In the genomic region with DNA sequence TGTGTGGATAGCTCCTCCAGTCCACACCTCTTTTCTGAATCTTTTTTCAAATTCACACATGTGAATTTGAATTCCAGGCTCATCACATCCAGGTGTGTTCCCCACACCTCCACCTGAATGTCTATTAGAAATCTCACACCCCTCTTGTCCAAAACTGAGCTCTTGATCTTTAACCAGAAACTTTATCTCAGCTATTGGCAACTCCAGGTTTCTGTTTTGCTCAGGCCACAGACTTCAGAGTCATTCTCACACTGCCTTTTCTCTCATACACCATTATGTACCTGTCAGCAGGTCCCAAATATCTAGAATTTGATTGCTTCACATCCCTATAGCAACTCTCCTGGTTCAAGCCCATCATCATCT, we compare ENCODE assay signal across 11 cellular contexts. TPM values are rescaled to one million over a fixed set of nuclear protein-coding genes. Genes with fewer than 3 reads are reported as not detected.
DNase-seq lines count a peak whose midpoint lies in the region; ATAC-seq and TF ChIP-seq lines count a peak whose summit lies in the region.
"Had no signal": no experiment of that assay in that cellular context is flagged by ENCODE, and none has a peak within 500 bp of the region (broad histone marks: within the 10 kb centered on the region; RNA-seq: fewer than 3 reads in every experiment).

No MANE protein-coding gene starts in this region.

- H3K4me3 ChIP-seq in HL-60 (replicated peaks; ENCODE audit: insufficient read depth, low read length) = no peak overlapping the region
- no peak overlapping the region for H3K4me3 ChIP-seq in CD4-positive, alpha-beta memory T cell (ENCODE audit: low read length in 2 of 2)

- H3K36me3 Mint-ChIP-seq in activated CD4-positive, alpha-beta T cell treated with anti-CD3 and anti-CD28 coated beads for 36 hours (ENCODE audit: low read depth) = no peaks in the 10 kb centered on the region
- H3K36me3 Mint-ChIP-seq in stimulated activated naive B cell treated with anti-CD40 and anti-IgM and Interleukin-4, amounts not matched to agents 10 μg/mL and 1 μg/mL and 100 μg/mL, for 72 hours = peaks cover 13 to 29% of the 10 kb centered on the region in 2 donors
- H3K36me3 Mint-ChIP-seq in activated naive CD8-positive, alpha-beta T cell treated with anti-CD3 and anti-CD28 coated beads, Interleukin-2, amount 50 U/mL, for 24 hours (ENCODE audit: low read depth) = no peaks in the 10 kb centered on the region
- H3K36me3 Mint-ChIP-seq in CD4-positive, alpha-beta memory T cell = no peaks in the 10 kb centered on the region

- peaks cover 2% of the 10 kb centered on the region for H3K27me3 Mint-ChIP-seq in activated CD4-positive, alpha-beta T cell treated with anti-CD3 and anti-CD28 coated beads for 36 hours
- no peaks in the 10 kb centered on the region for H3K27me3 Mint-ChIP-seq in stimulated activated naive B cell treated with anti-CD40 and anti-IgM and Interleukin-4, amounts not matched to agents 10 μg/mL and 1 μg/mL and 100 μg/mL, for 72 hours
- H3K27me3 Mint-ChIP-seq in activated naive CD8-positive, alpha-beta T cell treated with anti-CD3 and anti-CD28 coated beads, Interleukin-2, amount 50 U/mL, for 24 hours = no peaks in the 10 kb centered on the region
- no peaks in the 10 kb centered on the region for H3K27me3 Mint-ChIP-seq in CD4-positive, alpha-beta memory T cell

- intact Hi-C loops in activated CD4-positive, alpha-beta T cell treated with anti-CD3 and anti-CD28 coated beads for 36 hours (cut with DNase I, micrococcal nuclease) = no loop called here
- intact Hi-C loops in CD4-positive, alpha-beta memory T cell (cut with micrococcal nuclease) = no loop called here

- H3K27ac ChIP-seq in HL-60 (replicated peaks) = peak overlapping the region; percentile 69
- no peak overlapping the region for H3K27ac ChIP-seq in CD4-positive, alpha-beta memory T cell (ENCODE audit: low read depth, low read length)
- H3K27ac ChIP-seq: brain microvascular endothelial cell had no signal

- H3K27me3 ChIP-seq in HL-60 (ENCODE audit: insufficient read depth, poor library complexity, severe bottlenecking) = no peaks in the 10 kb centered on the region
- H3K27me3 ChIP-seq in CD4-positive, alpha-beta memory T cell (ENCODE audit: insufficient read depth, low read length) = no peaks in the 10 kb centered on the region
- H3K27me3 ChIP-seq: brain microvascular endothelial cell had no signal

- POLR2A ChIA-PET in activated CD4-positive, alpha-beta T cell treated with anti-CD3 and anti-CD28 coated beads for 36 hours (lab: Charles Lee) = no interaction called here
- POLR2A ChIA-PET in CD4-positive, alpha-beta memory T cell (lab: Charles Lee; ENCODE audit: partially characterized antibody) = no interaction called here

- H3K9me3 Mint-ChIP-seq in activated CD4-positive, alpha-beta T cell treated with anti-CD3 and anti-CD28 coated beads for 36 hours (ENCODE audit: low read depth) = no peaks in the 10 kb centered on the region
- no peaks in the 10 kb centered on the region for H3K9me3 Mint-ChIP-seq in stimulated activated naive B cell treated with anti-CD40 and anti-IgM and Interleukin-4, amounts not matched to agents 10 μg/mL and 1 μg/mL and 100 μg/mL, for 72 hours
- H3K9me3 Mint-ChIP-seq in activated naive CD8-positive, alpha-beta T cell treated with anti-CD3 and anti-CD28 coated beads, Interleukin-2, amount 50 U/mL, for 24 hours = no peaks in the 10 kb centered on the region
- no peaks in the 10 kb centered on the region for H3K9me3 Mint-ChIP-seq in CD4-positive, alpha-beta memory T cell

- CTCF ChIA-PET in activated CD4-positive, alpha-beta T cell treated with anti-CD3 and anti-CD28 coated beads for 36 hours (lab: Charles Lee) = no interaction called here
- CTCF ChIA-PET in CD4-positive, alpha-beta memory T cell (lab: Charles Lee; ENCODE audit: partially characterized antibody) = no interaction called here

- H3K4me1 ChIP-seq in CD4-positive, alpha-beta memory T cell (ENCODE audit: insufficient read depth, low read length) = no peaks in the 10 kb centered on the region

- H3K9me3 ChIP-seq in CD4-positive, alpha-beta memory T cell (ENCODE audit: control insufficient read depth in 1 of 2, low read length in 2 of 2) = no peaks in the 10 kb centered on the region

- H3K4me3 Mint-ChIP-seq in activated CD4-positive, alpha-beta T cell treated with anti-CD3 and anti-CD28 coated beads for 36 hours = no peak overlapping the region
- H3K4me3 Mint-ChIP-seq in stimulated activated naive B cell treated with anti-CD40 and anti-IgM and Interleukin-4, amounts not matched to agents 10 μg/mL and 1 μg/mL and 100 μg/mL, for 72 hours = no peak overlapping the region
- no peak overlapping the region for H3K4me3 Mint-ChIP-seq in activated naive CD8-positive, alpha-beta T cell treated with anti-CD3 and anti-CD28 coated beads, Interleukin-2, amount 50 U/mL, for 24 hours
- no peak overlapping the region for H3K4me3 Mint-ChIP-seq in CD4-positive, alpha-beta memory T cell

- TF ChIP-seq CTCF in HL-60 (IDR thresholded peaks at IDR 0.05; ENCODE audit: insufficient read depth, low read length) = no peak

- H3K27ac Mint-ChIP-seq in activated CD4-positive, alpha-beta T cell treated with anti-CD3 and anti-CD28 coated beads for 36 hours = no peak overlapping the region
- no peak overlapping the region for H3K27ac Mint-ChIP-seq in stimulated activated naive B cell treated with anti-CD40 and anti-IgM and Interleukin-4, amounts not matched to agents 10 μg/mL and 1 μg/mL and 100 μg/mL, for 72 hours
- no peak overlapping the region for H3K27ac Mint-ChIP-seq in activated naive CD8-positive, alpha-beta T cell treated with anti-CD3 and anti-CD28 coated beads, Interleukin-2, amount 50 U/mL, for 24 hours
- H3K27ac Mint-ChIP-seq in CD4-positive, alpha-beta memory T cell = no peak overlapping the region

- no peaks in the 10 kb centered on the region for H3K36me3 ChIP-seq in CD4-positive, alpha-beta memory T cell (ENCODE audit: insufficient read depth, low read length)

- no peak for DNase-seq in activated CD4-positive, alpha-beta T cell treated with anti-CD3 and anti-CD28 coated beads for 36 hours
- DNase-seq in activated CD4-positive, alpha-beta T cell treated with anti-CD3 and anti-CD28 coated beads for 48 hours = no peak
- DNase-seq in HL-60 (ENCODE audit: low read depth in 1 of 2, low spot score in 1 of 2) (no peak), NCI-H526 (lab: John Stamatoyannopoulos, UW) (no peak)
- no peak for DNase-seq in stimulated activated naive B cell treated with anti-CD40 and anti-IgM and Interleukin-4, amounts not matched to agents 10 μg/mL and 1 μg/mL and 100 μg/mL, for 72 hours
- no peak for DNase-seq in activated naive CD8-positive, alpha-beta T cell treated with anti-CD3 and anti-CD28 coated beads, Interleukin-2, amount 50 U/mL, for 24 hours
- no peak for DNase-seq in CD4-positive, alpha-beta memory T cell
- DNase-seq: 8988T; activated CD8-positive, alpha-beta memory T cell treated with anti-CD3 and anti-CD28 coated beads for 24 hours; brain microvascular endothelial cell had no signal

- peak; percentile 49 for ATAC-seq in activated CD4-positive, alpha-beta T cell treated with anti-CD3 and anti-CD28 coated beads for 36 hours
- ATAC-seq in HG02798 (IDR thresholded peaks at IDR 0.05; ENCODE audit: poor library complexity, unreplicated experiment) = peak; percentile 71
- ATAC-seq in stimulated activated naive B cell treated with anti-CD40 and anti-IgM and Interleukin-4, amounts not matched to agents 10 μg/mL and 1 μg/mL and 100 μg/mL, for 72 hours (replicated peaks) = peak; percentile 80 to 81
- ATAC-seq in activated naive CD8-positive, alpha-beta T cell treated with anti-CD3 and anti-CD28 coated beads, Interleukin-2, amount 50 U/mL, for 24 hours = no peak

- H3K4me1 Mint-ChIP-seq in activated CD4-positive, alpha-beta T cell treated with anti-CD3 and anti-CD28 coated beads for 36 hours = no peaks in the 10 kb centered on the region
- H3K4me1 Mint-ChIP-seq in stimulated activated naive B cell treated with anti-CD40 and anti-IgM and Interleukin-4, amounts not matched to agents 10 μg/mL and 1 μg/mL and 100 μg/mL, for 72 hours = peaks cover 27 to 30% of the 10 kb centered on the region in 2 donors
- H3K4me1 Mint-ChIP-seq in activated naive CD8-positive, alpha-beta T cell treated with anti-CD3 and anti-CD28 coated beads, Interleukin-2, amount 50 U/mL, for 24 hours = peaks cover 5% of the 10 kb centered on the region
- H3K4me1 Mint-ChIP-seq in CD4-positive, alpha-beta memory T cell = no peaks in the 10 kb centered on the region

RNA-seq across cellular contexts. Expression of a gene that starts 11.6 kb away (rescaled TPM):
- total RNA-seq in activated CD4-positive, alpha-beta T cell treated with anti-CD3 and anti-CD28 coated beads for 36 hours = under 1 TPM; 0.85 to 0.90 TPM
- 1 to 10 TPM; 1.4 to 1.9 TPM for total RNA-seq in CD4-positive, alpha-beta memory T cell
- 1 to 10 TPM in 1 of 2 donors, under 1 TPM in 1; 0.47 to 1.4 TPM for polyA plus RNA-seq in CD4-positive, alpha-beta memory T cell

RNA-seq across cellular contexts. Expression of a gene that starts 28.1 kb away (rescaled TPM):
- 10 to 100 TPM in 1 of 2 experiments, 1 to 10 TPM in 1; 7.2 to 11.7 TPM for total RNA-seq in activated CD4-positive, alpha-beta T cell treated with anti-CD3 and anti-CD28 coated beads for 36 hours
- total RNA-seq in CD4-positive, alpha-beta memory T cell = 10 to 100 TPM; 11.3 to 13.6 TPM
- 10 to 100 TPM; 19.9 to 28.8 TPM for polyA plus RNA-seq in CD4-positive, alpha-beta memory T cell
